15 cellular contexts compared by ENCODE assay signal in the genomic region with DNA sequence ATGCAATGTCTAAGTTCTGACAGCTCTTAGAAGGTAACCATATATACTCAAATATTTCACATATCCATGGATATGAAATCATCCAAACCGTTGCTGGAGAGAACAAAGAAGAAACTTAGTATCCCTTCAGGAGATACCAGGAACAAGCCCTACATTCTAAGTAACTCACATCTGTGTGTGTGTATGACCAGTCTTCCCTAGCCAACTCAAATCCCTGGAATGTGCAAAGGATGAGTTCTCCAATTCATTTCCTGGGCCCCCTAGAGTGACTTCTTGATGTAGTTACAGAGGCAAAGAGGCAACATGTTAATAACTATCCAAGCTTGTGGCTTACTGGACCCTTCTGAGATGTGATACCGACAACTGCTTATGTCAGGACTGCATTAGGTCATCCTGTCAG. TPM values are rescaled to one million over a fixed set of nuclear protein-coding genes. Genes with fewer than 3 reads are reported as not detected.
DNase-seq lines count a peak whose midpoint lies in the region; ATAC-seq and TF ChIP-seq lines count a peak whose summit lies in the region.
"Had no signal": no experiment of that assay in that cellular context is flagged by ENCODE, and none has a peak within 500 bp of the region (broad histone marks: within the 10 kb centered on the region; RNA-seq: fewer than 3 reads in every experiment).

No MANE protein-coding gene starts in this region.

- H2AFZ ChIP-seq in GM23248 = no peak overlapping the region

- H3K23ac ChIP-seq in mesendoderm (ENCODE audit: low read length) = no peak overlapping the region

- no peaks in the 10 kb centered on the region for H4K20me1 ChIP-seq in GM23248 (ENCODE audit: insufficient read depth)

- TF ChIP-seq CTCF in AG04449 (IDR thresholded peaks at IDR 0.05; ENCODE audit: insufficient read depth, low read length, missing control alignments) (no peak), fibroblast of the aortic adventitia (IDR thresholded peaks at IDR 0.05; ENCODE audit: insufficient read depth, low read length) (no peak)

- peaks cover 28% of the 10 kb centered on the region for H3K36me3 ChIP-seq in GM23248 (ENCODE audit: low read depth)
- H3K36me3 ChIP-seq in adipocyte (ENCODE audit: control insufficient read depth, insufficient read depth, low read length, severe bottlenecking) = peaks cover 35% of the 10 kb centered on the region
- peaks cover 3 to 5% of the 10 kb centered on the region in 2 donors for H3K36me3 ChIP-seq in aorta (ENCODE audit: control insufficient read depth in 1 of 2, insufficient read depth in 2 of 2, low read length in 1 of 2)
- no peaks in the 10 kb centered on the region for H3K36me3 ChIP-seq in mesendoderm (ENCODE audit: control insufficient read depth, insufficient read depth, low read length)

- H4K5ac ChIP-seq in mesendoderm (ENCODE audit: low read length) = no peak overlapping the region

- no peak overlapping the region for H2AK5ac ChIP-seq in mesendoderm (ENCODE audit: low read length)

- H4K8ac ChIP-seq in mesendoderm (ENCODE audit: low read depth, low read length) = no peak overlapping the region

- ATAC-seq in HG02840 (IDR thresholded peaks at IDR 0.05; ENCODE audit: low FRiP score, unreplicated experiment) (no peak), aorta (ENCODE audit: low FRiP score) (no peak)

- intact Hi-C loops in aorta (cut with DNase I) = loop anchor here (2.0 to 5.0 kb wide), 3 partner anchors 36 to 121 kb away; no protein-coding TSS in a partner anchor

- POLR2A ChIA-PET in AG04449 (lab: Yijun Ruan, JAX) = interaction anchor here (0.8 kb wide), 1 partner anchor 9 kb away, joined by 3 read pairs; no protein-coding TSS in a partner anchor

- no peaks in the 10 kb centered on the region for H3K79me1 ChIP-seq in mesendoderm (ENCODE audit: low read length)

- H3K79me2 ChIP-seq in GM23248 (ENCODE audit: insufficient read depth) = no peaks in the 10 kb centered on the region
- H3K79me2 ChIP-seq in mesendoderm (ENCODE audit: control insufficient read depth, insufficient read depth, low read length) = no peaks in the 10 kb centered on the region

- 15 to 16% methylated on average over 2 of the region's 2 CpGs for WGBS in GM23248 (ENCODE audit: low coverage in 1 of 2, low lambda C conversion rate in 2 of 2, missing lambda C conversion rate in 2 of 2), 2 experiments
- WGBS in aorta, 2 donors = 82 to 87% methylated on average over 2 of the region's 2 CpGs
- no CpG with 5 or more reads among the region's 2 CpGs for WGBS in mesendoderm (ENCODE audit: extremely low coverage, insufficient coverage, low lambda C conversion rate)

- H3F3A ChIP-seq in GM23248 (ENCODE audit: insufficient read depth) = peaks cover 25% of the 10 kb centered on the region

- H2BK5ac ChIP-seq in mesendoderm (ENCODE audit: low read length) = no peak overlapping the region

- peak overlapping the region; percentile 68 for H3K27ac ChIP-seq in GM23248
- H3K27ac ChIP-seq in aorta (ENCODE audit: low read depth in 1 of 2, low read length in 2 of 2) = no peak overlapping the region
- H3K27ac ChIP-seq in mesendoderm (ENCODE audit: low read depth, low read length) = no peak overlapping the region
- H3K27ac ChIP-seq: coronary artery had no signal

- H3K56ac ChIP-seq in mesendoderm (ENCODE audit: low read length) = no peak overlapping the region

- no peak overlapping the region for H3K4ac ChIP-seq in mesendoderm (ENCODE audit: low read depth, low read length)

- no peak overlapping the region for H3K18ac ChIP-seq in mesendoderm (ENCODE audit: low read length)

- H3K4me2 ChIP-seq in GM23248 (ENCODE audit: unreplicated experiment) (peak overlapping the region; percentile 62), mesendoderm (ENCODE audit: low read length) (no peak overlapping the region)

- H3K27me3 ChIP-seq in GM23248 (replicated peaks; ENCODE audit: insufficient read depth) (no peaks in the 10 kb centered on the region), adipocyte (replicated peaks; ENCODE audit: control insufficient read depth, insufficient read depth, low read length) (no peaks in the 10 kb centered on the region), aorta (ENCODE audit: control insufficient read depth in 1 of 2, insufficient read depth in 2 of 2, low read length in 1 of 2) (no peaks in the 10 kb centered on the region), mesendoderm (ENCODE audit: insufficient read depth, low read length, poor library complexity) (no peaks in the 10 kb centered on the region)

- H3K9me3 ChIP-seq in GM23248 (ENCODE audit: low read depth) = no peaks in the 10 kb centered on the region
- H3K9me3 ChIP-seq in adipocyte (ENCODE audit: control insufficient read depth, low read length) = no peaks in the 10 kb centered on the region
- H3K9me3 ChIP-seq in aorta (ENCODE audit: control insufficient read depth, low read length) = no peaks in the 10 kb centered on the region

- H2BK15ac ChIP-seq in mesendoderm (replicated peaks; ENCODE audit: low read depth) = no peak overlapping the region

- H3K4me3 ChIP-seq in AG04449 (ENCODE audit: low read depth, low read length) (no peak overlapping the region), GM23248 (no peak overlapping the region), adipocyte (ENCODE audit: low read length) (no peak overlapping the region), fibroblast of the aortic adventitia (ENCODE audit: low read depth, low read length) (no peak overlapping the region), aorta (ENCODE audit: low read length in 2 of 2) (no peak overlapping the region), mesendoderm (ENCODE audit: low read length) (no peak overlapping the region)
- H3K4me3 ChIP-seq: coronary artery had no signal

- no peak overlapping the region for H2BK120ac ChIP-seq in mesendoderm (ENCODE audit: low read depth, low read length)

- no peak overlapping the region; the same call in 1 of the 2 replicates for H3K9ac ChIP-seq in GM23248
- H3K9ac ChIP-seq in adipocyte (ENCODE audit: low read length) = no peak overlapping the region
- H3K9ac ChIP-seq in mesendoderm (ENCODE audit: low read length) = no peak overlapping the region

- H3K9me2 ChIP-seq in GM23248 (ENCODE audit: insufficient read depth) = no peaks in the 10 kb centered on the region

- in situ Hi-C loops in GM23248 (cut with MboI) = no loop called here

- DNase-seq in AG04449 (ENCODE audit: low read depth, low spot score) = peak; percentile 63
- DNase-seq in GM23248 = peak; percentile 83
- DNase-seq in adipocyte (ENCODE audit: low read depth) = peak; percentile 30
- peak; percentile 56 for DNase-seq in fibroblast of the aortic adventitia (ENCODE audit: low read depth)
- DNase-seq in aorta = no peak
- no peak for DNase-seq in mesendoderm
- no peak for DNase-seq in NCI-H510A (lab: John Stamatoyannopoulos, UW)
- DNase-seq: activated CD4-positive, CD25-positive, alpha-beta regulatory T cell treated with anti-CD3 and anti-CD28 coated beads, Interleukin-2, amount 50 U/mL, for 72 hours; activated naive CD4-positive, alpha-beta T cell treated with anti-CD3 and anti-CD28 coated beads, Interleukin-2, amount 50 U/mL, for 16 hours; activated T-cell treated with anti-CD3 and anti-CD28 coated beads, Interleukin-2, amount 50 U/mL, for 72 hours; kidney; naive B cell; NCI-H510A treated with DMSO at 0.1 percent for 48 hours had no signal

- H3K4me1 ChIP-seq in GM23248 (ENCODE audit: insufficient read depth) = peaks cover 44% of the 10 kb centered on the region
- peaks cover 46% of the 10 kb centered on the region for H3K4me1 ChIP-seq in adipocyte (ENCODE audit: control insufficient read depth, insufficient read depth, low read length)
- no peaks in the 10 kb centered on the region for H3K4me1 ChIP-seq in aorta (ENCODE audit: control insufficient read depth in 1 of 2, insufficient read depth in 2 of 2, low read length in 2 of 2)
- no peaks in the 10 kb centered on the region for H3K4me1 ChIP-seq in mesendoderm (ENCODE audit: control insufficient read depth, low read depth, low read length)

- CTCF ChIA-PET in AG04449 (lab: Yijun Ruan, JAX) = interaction anchor here (0.6 to 4.9 kb wide), 18 partner anchors 9 to 1572 kb away, joined by 3 to 46 read pairs (median 4); partner anchors contain the start of genes KIAA1328 and TPGS2

RNA-seq across cellular contexts. Expression of gene TPGS2, which starts 20.1 kb away (rescaled TPM):
- 209 and 226 TPM in 2 replicates for total RNA-seq in GM23248 (2014; rRNA removed; shearing (Covaris generic))
- polyA plus RNA-seq in GM23248 (2016; fragmentation: Nextera tagmentation; extraction: Ambion mirVana) (194 and 206 TPM in 2 replicates), aorta (10 to 100 TPM; 70.6 to 83.2 TPM)
- total RNA-seq in fibroblast of the aortic adventitia (ENCODE audit: low replicate concordance) (62.8 and 115 TPM in 2 replicates), aorta (10 to 100 TPM; 69.9 to 72.9 TPM)
- polyA plus RNA-seq in mesendoderm (2013, experiment 1 of 2) = 155 TPM
- 161 TPM for polyA plus RNA-seq in mesendoderm (2013, experiment 2 of 2)

RNA-seq across cellular contexts. Expression of gene KIAA1328, which starts 20.2 kb away (rescaled TPM):
- total RNA-seq in GM23248 (2014; rRNA removed; shearing (Covaris generic)) = 3.5 and 5.8 TPM in 2 replicates
- 3.7 and 3.9 TPM in 2 replicates for polyA plus RNA-seq in GM23248 (2016; fragmentation: Nextera tagmentation; extraction: Ambion mirVana)
- 9.6 and 13.6 TPM in 2 replicates for total RNA-seq in fibroblast of the aortic adventitia (ENCODE audit: low replicate concordance)
- total RNA-seq in aorta = 10 to 100 TPM; 19.6 to 21.1 TPM
- polyA plus RNA-seq in aorta = 1 to 10 TPM; 2.0 to 6.0 TPM
- 2.8 TPM for polyA plus RNA-seq in mesendoderm (2013, experiment 1 of 2)
- polyA plus RNA-seq in mesendoderm (2013, experiment 2 of 2) = 3.1 TPM

Comparison
In these comparisons a context has a peak if more than half of its experiments do, and no peak if none do; other contexts are left out.
1. DNase-seq: peak in AG04449 (single experiment), GM23248 (single experiment), adipocyte (single experiment) and fibroblast of the aortic adventitia (single experiment); none in aorta (0 of 2), mesendoderm (single experiment) and NCI-H510A (single experiment).